Comparison of ENCODE assay signal across 8 cellular contexts in genomic region chr2:125745514-125745913, GRCh38.
A peak's percentile ranks its signal among the peaks of the same experiment; 100 is the strongest.
DNase-seq lines count a peak whose midpoint lies in the region; ATAC-seq, FAIRE-seq and TF ChIP-seq lines count a peak whose summit lies in the region.

No MANE protein-coding gene starts in this region.

- no peak for FAIRE-seq in bronchial epithelial cell (lab: Jason Lieb, UNC)

- H3K27me3 ChIP-seq in bronchial epithelial cell (ENCODE audit: control insufficient read depth, insufficient read depth, low read length): no peaks in the 10 kb centered on the region

- TF ChIP-seq CTCF in GM12872 (IDR thresholded peaks at IDR 0.05; ENCODE audit: insufficient read depth, low read depth, low read length) (peak; percentile 20; the same call in 1 of the 3 replicates), bronchial epithelial cell (IDR thresholded peaks at IDR 0.05; ENCODE audit: insufficient read depth, low read length, severe bottlenecking) (no peak)

- ATAC-seq in GM21528 (IDR thresholded peaks at IDR 0.05; ENCODE audit: low FRiP score, unreplicated experiment) (no peak), HG02571 (IDR thresholded peaks at IDR 0.05; ENCODE audit: unreplicated experiment) (no peak)

- DNase-seq in NCI-H1930 (lab: John Stamatoyannopoulos, UW) (peak; percentile 26 to 38), bronchial epithelial cell (ENCODE audit: low read depth) (peak; percentile 8), mucosa of gallbladder (ENCODE audit: low spot score) (peak; percentile 35), kidney glomerular epithelial cell (lab: John Stamatoyannopoulos, UW) (no peak), posterior vena cava (ENCODE audit: low spot score) (no peak)

- H3K4me3 ChIP-seq in bronchial epithelial cell (ENCODE audit: low read depth, low read length): no peak overlapping the region

- intact Hi-C loops in posterior vena cava (cut with DNase I): no loop called here

- H3K36me3 ChIP-seq in bronchial epithelial cell (ENCODE audit: control insufficient read depth, insufficient read depth, low read length): no peaks in the 10 kb centered on the region

Comparison
In these comparisons a context has a peak if more than half of its experiments do, and no peak if none do; other contexts are left out.
1. DNase-seq: peak in NCI-H1930 (2 of 2), bronchial epithelial cell (single experiment) and mucosa of gallbladder (single experiment); none in kidney glomerular epithelial cell (single experiment) and posterior vena cava (single experiment).